In the genomic region with DNA sequence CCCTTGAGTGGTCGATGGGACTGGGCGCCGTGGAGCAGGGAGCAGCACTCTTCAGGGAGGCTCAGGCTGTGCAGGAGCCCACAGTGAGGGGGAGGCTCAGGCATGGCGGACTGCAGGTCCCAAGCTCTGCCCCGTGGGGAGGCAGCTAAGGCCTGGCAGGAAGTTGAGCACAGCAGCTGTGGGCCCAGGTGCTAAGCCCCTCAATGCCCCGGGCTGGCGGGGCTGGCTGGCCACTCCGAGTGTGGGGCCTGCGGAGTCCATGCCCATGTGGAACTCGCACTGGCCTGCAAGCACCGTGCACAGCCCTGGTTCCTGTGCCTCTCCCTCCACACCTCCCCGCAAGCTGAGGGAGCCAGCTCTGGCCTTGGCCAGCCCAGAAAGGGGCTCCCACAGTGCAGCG, we compare ENCODE assay signal across 33 cellular contexts.
"Had no signal": no experiment of that assay in that cellular context is flagged by ENCODE, and none has a peak within 500 bp of the region (broad histone marks: within the 10 kb centered on the region; RNA-seq: fewer than 3 reads in every experiment).

No MANE protein-coding gene starts in this region.

- H3K27me3 Mint-ChIP-seq: activated B cell treated with CpG ODN at 0.5 μM for 24 hours; activated CD4-positive, alpha-beta memory T cell treated with anti-CD3 and anti-CD28 coated beads for 36 hours; activated CD4-positive, alpha-beta T cell treated with anti-CD3 and anti-CD28 coated beads, Interleukin-2, amount 10 ng/mL, durations not matched to agents 24 days and 14 days; activated CD8-positive, alpha-beta T cell treated with anti-CD3 and anti-CD28 coated beads for 36 hours; activated naive CD8-positive, alpha-beta T cell treated with anti-CD3 and anti-CD28 coated beads for 36 hours; activated T-helper 17 cell treated with anti-CD3 and anti-CD28 coated beads, Interleukin-2, amount 50 U/mL, for 72 hours had no signal

- H3K4me1 Mint-ChIP-seq: activated B cell treated with CpG ODN at 0.5 μM for 24 hours; activated CD4-positive, alpha-beta T cell treated with anti-CD3 and anti-CD28 coated beads, Interleukin-2, amount 10 ng/mL, durations not matched to agents 24 days and 14 days; activated naive CD8-positive, alpha-beta T cell treated with anti-CD3 and anti-CD28 coated beads for 36 hours; activated T-helper 17 cell treated with anti-CD3 and anti-CD28 coated beads, Interleukin-2, amount 50 U/mL, for 72 hours had no signal

- H3K36me3 Mint-ChIP-seq: activated CD4-positive, alpha-beta memory T cell treated with anti-CD3 and anti-CD28 coated beads for 36 hours; activated naive CD8-positive, alpha-beta T cell treated with anti-CD3 and anti-CD28 coated beads for 36 hours had no signal

- H3K27ac ChIP-seq: adrenal gland, body of pancreas, brain microvascular endothelial cell, breast epithelium, VCaP had no signal

- H3K36me3 ChIP-seq: adrenal gland, brain microvascular endothelial cell, breast epithelium had no signal

- H3K4me1 ChIP-seq: adrenal gland, body of pancreas, breast epithelium had no signal

- ATAC-seq: activated CD8-positive, alpha-beta T cell treated with anti-CD3 and anti-CD28 coated beads for 36 hours; activated naive CD4-positive, alpha-beta T cell treated with anti-CD3 and anti-CD28 coated beads, Interleukin-2, amount 50 U/mL, for 72 hours; activated T-cell treated with anti-CD3 and anti-CD28 coated beads, Interleukin-2, amount 50 U/mL, for 4 hours; activated T-cell treated with anti-CD3 and anti-CD28 coated beads, Interleukin-2, amount 50 U/mL, for 72 hours; activated T-helper 17 cell treated with anti-CD3 and anti-CD28 coated beads, Interleukin-2, amount 50 U/mL, for 72 hours; body of pancreas had no signal

- H3K27ac Mint-ChIP-seq: activated B cell treated with CpG ODN at 0.5 μM for 24 hours; activated CD4-positive, alpha-beta memory T cell treated with anti-CD3 and anti-CD28 coated beads for 36 hours; activated CD4-positive, alpha-beta T cell treated with anti-CD3 and anti-CD28 coated beads, Interleukin-2, amount 10 ng/mL, durations not matched to agents 24 days and 14 days; activated CD8-positive, alpha-beta T cell treated with anti-CD3 and anti-CD28 coated beads for 36 hours; activated naive CD4-positive, alpha-beta T cell treated with anti-CD3 and anti-CD28 coated beads for 36 hours; activated naive CD4-positive, alpha-beta T cell treated with anti-CD3 and anti-CD28 coated beads, Interleukin-2, amount 50 U/mL, for 72 hours; activated naive CD8-positive, alpha-beta T cell treated with anti-CD3 and anti-CD28 coated beads for 36 hours; activated T-cell treated with anti-CD3 and anti-CD28 coated beads, Interleukin-2, amount 50 U/mL, for 72 hours; activated T-helper 1 cell treated with anti-CD3 and anti-CD28 coated beads, Interleukin-12 subunit alpha, Interleukin-12 subunit beta, Interleukin-2, Interleukin-4 antibody, amounts not matched to agents 30 ng/mL and 10 ng/mL and 1 ng/mL, durations not matched to agents 14 hours and 24 hours and 36 hours; activated T-helper 17 cell treated with anti-CD3 and anti-CD28 coated beads, Interleukin-2, amount 50 U/mL, for 72 hours; T-helper 1 cell treated with Interleukin-12 subunit alpha and Interleukin-12 subunit beta and Interleukin-4 antibody, amounts not matched to agents 30 μg/mL and 1 μg/mL, for 36 hours; T-helper 2 cell treated with Interferon-gamma antibody and Interleukin-4, amounts not matched to agents 5 μg/mL and 100 μg/mL, for 36 hours had no signal

- H3K27me3 ChIP-seq: adrenal gland, body of pancreas, brain microvascular endothelial cell, breast epithelium had no signal

- DNase-seq: activated B cell treated with CpG ODN at 0.5 μM for 24 hours; activated CD4-positive, alpha-beta memory T cell treated with anti-CD3 and anti-CD28 coated beads for 36 hours; activated CD4-positive, alpha-beta T cell treated with anti-CD3 and anti-CD28 coated beads for 4 hours; activated CD4-positive, alpha-beta T cell treated with anti-CD3 and anti-CD28 coated beads, Interleukin-2, amount 10 ng/mL, durations not matched to agents 24 days and 14 days; activated CD4-positive, alpha-beta T cell treated with anti-CD3 and anti-CD28 coated beads, Interleukin-2, amount 50 U/mL, for 1 hour; activated CD4-positive, alpha-beta T cell treated with anti-CD3 and anti-CD28 coated beads, Interleukin-2, amount 50 U/mL, for 4 hours; activated CD4-positive, CD25-positive, alpha-beta regulatory T cell treated with anti-CD3 and anti-CD28 coated beads, Interleukin-2, amount 50 U/mL, for 72 hours; activated CD8-positive, alpha-beta memory T cell treated with anti-CD3 and anti-CD28 coated beads, Interleukin-2, amount 50 U/mL, for 4 hours; activated CD8-positive, alpha-beta T cell treated with anti-CD3 and anti-CD28 coated beads for 36 hours; activated effector memory CD4-positive, alpha-beta T cell treated with anti-CD3 and anti-CD28 coated beads, Interleukin-2, amount 50 U/mL, for 16 hours; activated gamma-delta T cell treated with Interleukin-2 at 50 U/mL for 16 hours; activated naive CD4-positive, alpha-beta T cell; activated naive CD4-positive, alpha-beta T cell treated with anti-CD3 and anti-CD28 coated beads for 36 hours; activated naive CD4-positive, alpha-beta T cell treated with anti-CD3 and anti-CD28 coated beads, Interleukin-2, amount 50 U/mL, for 16 hours; activated naive CD8-positive, alpha-beta T cell treated with anti-CD3 and anti-CD28 coated beads for 36 hours; activated T-cell treated with anti-CD3 and anti-CD28 coated beads for 4 hours; activated T-cell treated with anti-CD3 and anti-CD28 coated beads, Interleukin-2, amount 50 U/mL, for 1 hour; activated T-cell treated with anti-CD3 and anti-CD28 coated beads, Interleukin-2, amount 50 U/mL, for 4 hours; activated T-cell treated with anti-CD3 and anti-CD28 coated beads, Interleukin-2, amount 50 U/mL, for 72 hours; adrenal gland; amniotic stem cell; body of pancreas; brain microvascular endothelial cell; central memory CD4-positive, alpha-beta T cell; T-helper 2 cell; T-helper 9 cell had no signal

- H3K9me3 ChIP-seq: adrenal gland, body of pancreas had no signal

- H3K4me3 ChIP-seq: adrenal gland, body of pancreas, breast epithelium had no signal

- H3K4me3 Mint-ChIP-seq: activated B cell treated with CpG ODN at 0.5 μM for 24 hours; activated CD4-positive, alpha-beta memory T cell treated with anti-CD3 and anti-CD28 coated beads for 36 hours; activated CD4-positive, alpha-beta T cell treated with anti-CD3 and anti-CD28 coated beads, Interleukin-2, amount 10 ng/mL, durations not matched to agents 24 days and 14 days; activated CD8-positive, alpha-beta T cell treated with anti-CD3 and anti-CD28 coated beads for 36 hours; activated naive CD4-positive, alpha-beta T cell treated with anti-CD3 and anti-CD28 coated beads for 36 hours; activated naive CD8-positive, alpha-beta T cell treated with anti-CD3 and anti-CD28 coated beads for 36 hours; activated T-cell treated with anti-CD3 and anti-CD28 coated beads, Interleukin-2, amount 50 U/mL, for 4 hours; activated T-cell treated with anti-CD3 and anti-CD28 coated beads, Interleukin-2, amount 50 U/mL, for 72 hours; activated T-helper 1 cell treated with anti-CD3 and anti-CD28 coated beads, Interleukin-12 subunit alpha, Interleukin-12 subunit beta, Interleukin-2, Interleukin-4 antibody, amounts not matched to agents 30 ng/mL and 10 ng/mL and 1 ng/mL, durations not matched to agents 14 hours and 24 hours and 36 hours; activated T-helper 17 cell treated with anti-CD3 and anti-CD28 coated beads, Interleukin-2, amount 50 U/mL, for 72 hours; T-helper 1 cell treated with Interleukin-12 subunit alpha and Interleukin-12 subunit beta and Interleukin-4 antibody, amounts not matched to agents 30 μg/mL and 1 μg/mL, for 36 hours; T-helper 2 cell treated with Interferon-gamma antibody and Interleukin-4, amounts not matched to agents 5 μg/mL and 100 μg/mL, for 36 hours had no signal
